20 cellular contexts compared by ENCODE assay signal in genomic region chr7:98810166-98810802, GRCh38. TPM values are rescaled to one million over a fixed set of nuclear protein-coding genes. Genes with fewer than 3 reads are reported as not detected.
DNase-seq lines count a peak whose midpoint lies in the region; ATAC-seq and TF ChIP-seq lines count a peak whose summit lies in the region.
"Had no signal": no experiment of that assay in that cellular context is flagged by ENCODE, and none has a peak within 500 bp of the region (broad histone marks: within the 10 kb centered on the region; RNA-seq: fewer than 3 reads in every experiment).

No MANE protein-coding gene starts in this region.

- H3K27me3 Mint-ChIP-seq in activated CD4-positive, alpha-beta memory T cell treated with anti-CD3 and anti-CD28 coated beads, Interleukin-2, amount 10 ng/mL, durations not matched to agents 7 days and 5 days, result no peaks in the 10 kb centered on the region

- CTCF ChIA-PET in activated CD4-positive, alpha-beta memory T cell treated with anti-CD3 and anti-CD28 coated beads, Interleukin-2, amount 10 ng/mL, durations not matched to agents 7 days and 5 days (lab: Charles Lee), result interaction anchor here (1.0 kb wide), 1 partner anchor 64 kb away, joined by 3 read pairs; no protein-coding TSS in a partner anchor

- no peaks in the 10 kb centered on the region for H3K4me1 ChIP-seq in thyroid gland
- H3K4me1 ChIP-seq: breast epithelium, foreskin keratinocyte, lower lobe of right lung had no signal

- intact Hi-C loops in thyroid gland (cut with DNase I), result no loop called here

- H3K27me3 ChIP-seq in thyroid gland, result no peaks in the 10 kb centered on the region
- H3K27me3 ChIP-seq: breast epithelium, foreskin keratinocyte had no signal

- ATAC-seq in GM21447 (IDR thresholded peaks at IDR 0.05; ENCODE audit: unreplicated experiment), result no peak
- ATAC-seq: foreskin keratinocyte, lower lobe of right lung had no signal

- H3K4me3 Mint-ChIP-seq in activated CD4-positive, alpha-beta memory T cell treated with anti-CD3 and anti-CD28 coated beads, Interleukin-2, amount 10 ng/mL, durations not matched to agents 7 days and 5 days, result no peak overlapping the region

- peaks cover 8% of the 10 kb centered on the region for H3K9me3 Mint-ChIP-seq in activated CD4-positive, alpha-beta memory T cell treated with anti-CD3 and anti-CD28 coated beads, Interleukin-2, amount 10 ng/mL, durations not matched to agents 7 days and 5 days

- no peaks in the 10 kb centered on the region for H3K4me1 Mint-ChIP-seq in activated CD4-positive, alpha-beta memory T cell treated with anti-CD3 and anti-CD28 coated beads, Interleukin-2, amount 10 ng/mL, durations not matched to agents 7 days and 5 days

- no peaks in the 10 kb centered on the region for H3K9me3 ChIP-seq in thyroid gland
- H3K9me3 ChIP-seq: lower lobe of right lung had no signal

- no peak overlapping the region for H3K27ac ChIP-seq in thyroid gland
- H3K27ac ChIP-seq: breast epithelium, foreskin keratinocyte, HL-60, lower lobe of right lung had no signal

- H3K27ac Mint-ChIP-seq in activated CD4-positive, alpha-beta memory T cell treated with anti-CD3 and anti-CD28 coated beads, Interleukin-2, amount 10 ng/mL, durations not matched to agents 7 days and 5 days, result no peak overlapping the region

- TF ChIP-seq POLR2A in thyroid gland (IDR thresholded peaks at IDR 0.05), result no peak

- H3K36me3 ChIP-seq in thyroid gland, result no peaks in the 10 kb centered on the region
- H3K36me3 ChIP-seq: breast epithelium, lower lobe of right lung had no signal

- DNase-seq in Ammon's horn (ENCODE audit: low spot score) (peak; percentile 32), LHCN-M2 (ENCODE audit: low read depth) (peak; percentile 79), NCI-H69 (lab: John Stamatoyannopoulos, UW) (peak; percentile 95), left kidney (ENCODE audit: low read depth, low spot score) (peak; percentile 45), thyroid gland (no peak), SHP77 treated with DMSO at 0.1 percent for 48 hours (lab: John Stamatoyannopoulos, UW) (no peak)
- no peak for DNase-seq in activated CD4-positive, alpha-beta memory T cell treated with anti-CD3 and anti-CD28 coated beads, Interleukin-2, amount 10 ng/mL, durations not matched to agents 7 days and 5 days
- DNase-seq: ACHN; activated CD4-positive, alpha-beta T cell treated with anti-CD3 and anti-CD28 coated beads, Interleukin-2, amount 50 U/mL, for 1 hour; activated effector memory CD4-positive, alpha-beta T cell treated with anti-CD3 and anti-CD28 coated beads, Interleukin-2, amount 50 U/mL, for 16 hours; foreskin keratinocyte; H7; lower lobe of right lung; NCI-H226; RPMI8226; small intestine; T1000 had no signal

- no peak for TF ChIP-seq CTCF in thyroid gland (IDR thresholded peaks at IDR 0.05)

- H3K4me3 ChIP-seq in thyroid gland (replicated peaks in 1 of 3), result no peak overlapping the region
- H3K4me3 ChIP-seq: breast epithelium, lower lobe of right lung had no signal

- H3K36me3 Mint-ChIP-seq in activated CD4-positive, alpha-beta memory T cell treated with anti-CD3 and anti-CD28 coated beads, Interleukin-2, amount 10 ng/mL, durations not matched to agents 7 days and 5 days (ENCODE audit: low read depth), result no peaks in the 10 kb centered on the region

- POLR2A ChIA-PET in activated CD4-positive, alpha-beta memory T cell treated with anti-CD3 and anti-CD28 coated beads, Interleukin-2, amount 10 ng/mL, durations not matched to agents 7 days and 5 days (lab: Charles Lee), result no interaction called here

- WGBS in thyroid gland, 2 donors, result 65% methylated on average over 9 of the region's 9 CpGs

RNA-seq across cellular contexts. Expression of gene TMEM130, which starts 59.5 kb away (rescaled TPM):
- total RNA-seq in LHCN-M2 (2014; rRNA removed) (0.06 and 0.11 TPM in 2 replicates), thyroid gland (under 1 TPM in 3 of 4 donors, not detected in 1; 0.22 to 0.81 (median 0.63) TPM)
- 3.6 TPM for polyA plus RNA-seq in LHCN-M2 (2012)
- total RNA-seq in activated CD4-positive, alpha-beta memory T cell treated with anti-CD3 and anti-CD28 coated beads, Interleukin-2, amount 10 ng/mL, durations not matched to agents 7 days and 5 days, result not detected
- total RNA-seq: foreskin keratinocyte had no signal
- polyA plus RNA-seq: foreskin keratinocyte had no signal

Comparison
In these comparisons a context has a peak if more than half of its experiments do, and no peak if none do; other contexts are left out.
1. DNase-seq: peak in Ammon's horn (single experiment), LHCN-M2 (single experiment), NCI-H69 (single experiment) and left kidney (single experiment); none in thyroid gland (0 of 2), SHP77 treated with DMSO at 0.1 percent for 48 hours (single experiment) and activated CD4-positive, alpha-beta memory T cell treated with anti-CD3 and anti-CD28 coated beads, Interleukin-2, amount 10 ng/mL, durations not matched to agents 7 days and 5 days (single experiment).